In the genomic region with DNA sequence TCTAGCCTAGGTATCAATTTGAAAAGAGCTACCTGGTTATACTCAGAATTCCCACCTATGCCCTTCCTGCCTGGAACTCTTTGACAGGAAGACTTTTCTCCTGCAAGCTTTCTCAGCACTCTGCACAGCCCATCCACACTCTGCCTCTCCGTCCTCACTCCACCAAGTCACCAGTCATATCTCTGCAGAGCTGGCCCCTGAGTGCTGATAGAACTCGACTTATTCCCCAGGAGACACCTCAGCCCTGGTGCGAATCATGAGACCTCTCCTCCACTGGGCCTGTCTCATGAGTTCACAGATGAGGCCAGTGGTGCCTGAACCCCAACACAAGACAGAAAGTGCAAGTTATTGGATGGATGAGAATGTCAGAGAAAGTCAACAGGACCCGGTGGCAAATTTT, we compare ENCODE assay signal across 1 cellular context.
TF ChIP-seq lines count a peak whose summit lies in the region.

No MANE protein-coding gene starts in this region.

TF ChIP-seq in IMR-90, 13 proteins besides CTCF, POLR2A, EP300 and RAD21:
- TF ChIP-seq CEBPB (IDR thresholded peaks at IDR 0.05; ENCODE audit: low read depth, low read length) (no peak), FOS (IDR thresholded peaks at IDR 0.05; ENCODE audit: low read depth, low read length) (no peak), NFE2L2 (IDR thresholded peaks at IDR 0.05; ENCODE audit: low read depth, low read length) (no peak), MXI1 (IDR thresholded peaks at IDR 0.05; ENCODE audit: borderline replicate concordance, low read depth, low read length) (no peak), MAFK (IDR thresholded peaks at IDR 0.05; ENCODE audit: low read depth, low read length) (no peak), RCOR1 (IDR thresholded peaks at IDR 0.05; ENCODE audit: insufficient replicate concordance, low read length) (no peak), CHD1 (IDR thresholded peaks at IDR 0.05; ENCODE audit: low read depth, low read length) (no peak), RFX5 (IDR thresholded peaks at IDR 0.05; ENCODE audit: low read depth, low read length) (no peak), MAZ (IDR thresholded peaks at IDR 0.05; ENCODE audit: borderline replicate concordance, low read depth, low read length) (no peak), BHLHE40 (IDR thresholded peaks at IDR 0.05; ENCODE audit: low read depth, low read length) (no peak), SMC3 (IDR thresholded peaks at IDR 0.05; ENCODE audit: low read depth, low read length) (no peak)
- TF ChIP-seq, protein P1, sequence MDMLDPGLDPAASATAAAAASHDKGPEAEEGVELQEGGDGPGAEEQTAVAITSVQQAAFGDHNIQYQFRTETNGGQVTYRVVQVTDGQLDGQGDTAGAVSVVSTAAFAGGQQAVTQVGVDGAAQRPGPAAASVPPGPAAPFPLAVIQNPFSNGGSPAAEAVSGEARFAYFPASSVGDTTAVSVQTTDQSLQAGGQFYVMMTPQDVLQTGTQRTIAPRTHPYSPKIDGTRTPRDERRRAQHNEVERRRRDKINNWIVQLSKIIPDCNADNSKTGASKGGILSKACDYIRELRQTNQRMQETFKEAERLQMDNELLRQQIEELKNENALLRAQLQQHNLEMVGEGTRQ (IDR thresholded peaks at IDR 0.05; ENCODE audit: low read depth, low read length) = no peak
- TF ChIP-seq, protein P2, sequence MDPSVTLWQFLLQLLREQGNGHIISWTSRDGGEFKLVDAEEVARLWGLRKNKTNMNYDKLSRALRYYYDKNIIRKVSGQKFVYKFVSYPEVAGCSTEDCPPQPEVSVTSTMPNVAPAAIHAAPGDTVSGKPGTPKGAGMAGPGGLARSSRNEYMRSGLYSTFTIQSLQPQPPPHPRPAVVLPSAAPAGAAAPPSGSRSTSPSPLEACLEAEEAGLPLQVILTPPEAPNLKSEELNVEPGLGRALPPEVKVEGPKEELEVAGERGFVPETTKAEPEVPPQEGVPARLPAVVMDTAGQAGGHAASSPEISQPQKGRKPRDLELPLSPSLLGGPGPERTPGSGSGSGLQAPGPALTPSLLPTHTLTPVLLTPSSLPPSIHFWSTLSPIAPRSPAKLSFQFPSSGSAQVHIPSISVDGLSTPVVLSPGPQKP (IDR thresholded peaks at IDR 0.05; ENCODE audit: borderline replicate concordance, low read depth, low read length) = no peak
